21 cellular contexts compared by ENCODE assay signal in genomic region chr12:122306407-122306806, GRCh38. TPM values are rescaled to one million over a fixed set of nuclear protein-coding genes. Genes with fewer than 3 reads are reported as not detected.
DNase-seq lines count a peak whose midpoint lies in the region; ATAC-seq and TF ChIP-seq lines count a peak whose summit lies in the region.
"Had no signal": no experiment of that assay in that cellular context is flagged by ENCODE, and none has a peak within 500 bp of the region (broad histone marks: within the 10 kb centered on the region; RNA-seq: fewer than 3 reads in every experiment).

No MANE protein-coding gene starts in this region.

- DNase-seq in activated T-cell treated with anti-CD3 and anti-CD28 coated beads, Interleukin-2, amount 50 U/mL, for 24 hours, result no peak
- no peak for DNase-seq in activated T-cell treated with anti-CD3 and anti-CD28 coated beads, Interleukin-2, amount 50 U/mL, for 72 hours
- DNase-seq in NT2/D1 (ENCODE audit: low read depth, low spot score) (peak; percentile 36), endodermal cell (peak; percentile 83), type B pancreatic cell (ENCODE audit: extremely low spot score, unreplicated experiment) (no peak), sciatic nerve (ENCODE audit: low spot score) (no peak)
- DNase-seq in naive thymus-derived CD4-positive, alpha-beta T cell, result no peak
- DNase-seq: ACHN; COR-L47; HCEC 1CT; IMR-90; mammary epithelial cell; NCI-H1694 treated with DMSO at 0.1 percent for 48 hours; Peyer's patch; right cardiac atrium; stimulated activated CD4-positive, alpha-beta T cell treated with anti-CD3 and anti-CD28 coated beads, Interleukin-2, amount 100 ng/mL, for 48 hours; T-cell had no signal

- no peak overlapping the region for H3K9ac ChIP-seq in NT2/D1 (ENCODE audit: insufficient read length, low read depth)
- no peak overlapping the region for H3K9ac ChIP-seq in endodermal cell (ENCODE audit: extremely low read depth, low read length, poor library complexity, severe bottlenecking)

- CTCF ChIA-PET in naive thymus-derived CD4-positive, alpha-beta T cell (lab: Charles Lee), result interaction anchor here (1.1 kb wide), 1 partner anchor 9 kb away, joined by 3 read pairs; no protein-coding TSS in a partner anchor

- WGBS in endodermal cell (ENCODE audit: insufficient coverage in 1 of 2, insufficient read length in 1 of 2), 2 experiments, result 78 to 80% methylated on average over 4 of the region's 4 CpGs

- H3K4me3 ChIP-seq in NT2/D1 (ENCODE audit: insufficient read length, low read depth) (no peak overlapping the region), endodermal cell (ENCODE audit: low read length) (no peak overlapping the region)
- no peak overlapping the region for H3K4me3 ChIP-seq in naive thymus-derived CD4-positive, alpha-beta T cell (ENCODE audit: low read length)
- H3K4me3 ChIP-seq: Peyer's patch had no signal

- ATAC-seq in activated T-cell treated with anti-CD3 and anti-CD28 coated beads, Interleukin-2, amount 50 U/mL, for 72 hours (replicated peaks in 1 of 2), result no peak
- ATAC-seq in sciatic nerve (no peak), HG03565 (IDR thresholded peaks at IDR 0.05; ENCODE audit: unreplicated experiment) (no peak)
- ATAC-seq in naive thymus-derived CD4-positive, alpha-beta T cell, result no peak
- ATAC-seq: activated CD4-positive, CD25-positive, alpha-beta regulatory T cell treated with anti-CD3 and anti-CD28 coated beads, Interleukin-2, amount 50 U/mL, for 24 hours; right cardiac atrium; T-cell had no signal

- peak overlapping the region; percentile 24 for H3K27ac Mint-ChIP-seq in activated T-cell treated with anti-CD3 and anti-CD28 coated beads, Interleukin-2, amount 50 U/mL, for 24 hours
- H3K27ac Mint-ChIP-seq in activated T-cell treated with anti-CD3 and anti-CD28 coated beads, Interleukin-2, amount 50 U/mL, for 72 hours, result no peak overlapping the region
- peak overlapping the region; percentile 18 for H3K27ac Mint-ChIP-seq in endodermal cell
- no peak overlapping the region for H3K27ac Mint-ChIP-seq in type B pancreatic cell
- no peak overlapping the region for H3K27ac Mint-ChIP-seq in naive thymus-derived CD4-positive, alpha-beta T cell
- H3K27ac Mint-ChIP-seq: activated naive CD8-positive, alpha-beta T cell; nephron; T-cell had no signal

- H3K4me1 ChIP-seq in NT2/D1 (ENCODE audit: insufficient read depth, insufficient read length), result no peaks in the 10 kb centered on the region
- no peaks in the 10 kb centered on the region for H3K4me1 ChIP-seq in endodermal cell (ENCODE audit: control insufficient read depth, insufficient read depth, low read length)
- no peaks in the 10 kb centered on the region for H3K4me1 ChIP-seq in naive thymus-derived CD4-positive, alpha-beta T cell (ENCODE audit: control insufficient read depth in 2 of 2, insufficient read depth in 2 of 2, low read length in 2 of 2)
- H3K4me1 ChIP-seq: Peyer's patch had no signal

- H3K9me3 Mint-ChIP-seq in activated T-cell treated with anti-CD3 and anti-CD28 coated beads, Interleukin-2, amount 50 U/mL, for 24 hours, result no peaks in the 10 kb centered on the region
- no peaks in the 10 kb centered on the region for H3K9me3 Mint-ChIP-seq in activated T-cell treated with anti-CD3 and anti-CD28 coated beads, Interleukin-2, amount 50 U/mL, for 72 hours
- no peaks in the 10 kb centered on the region for H3K9me3 Mint-ChIP-seq in endodermal cell
- no peaks in the 10 kb centered on the region for H3K9me3 Mint-ChIP-seq in type B pancreatic cell
- H3K9me3 Mint-ChIP-seq in naive thymus-derived CD4-positive, alpha-beta T cell, result no peaks in the 10 kb centered on the region
- H3K9me3 Mint-ChIP-seq: nephron, T-cell had no signal

- H3K36me3 ChIP-seq in NT2/D1 (ENCODE audit: insufficient read depth, insufficient read length, low read length) (peaks cover 30% of the 10 kb centered on the region), endodermal cell (ENCODE audit: control insufficient read depth, insufficient read depth, low read length) (peaks cover 65% of the 10 kb centered on the region)
- H3K36me3 ChIP-seq in naive thymus-derived CD4-positive, alpha-beta T cell (ENCODE audit: control insufficient read depth in 2 of 3, insufficient read depth in 3 of 3, low read length in 3 of 3), result peaks cover 3 to 30% (median 9%) of the 10 kb centered on the region in 3 experiments

- H3K36me3 Mint-ChIP-seq in activated T-cell treated with anti-CD3 and anti-CD28 coated beads, Interleukin-2, amount 50 U/mL, for 24 hours (ENCODE audit: low read depth), result peaks cover 79% of the 10 kb centered on the region
- peaks cover 3 to 6% of the 10 kb centered on the region in 2 donors for H3K36me3 Mint-ChIP-seq in activated T-cell treated with anti-CD3 and anti-CD28 coated beads, Interleukin-2, amount 50 U/mL, for 72 hours (ENCODE audit: insufficient read depth in 2 of 2)
- peaks cover 31% of the 10 kb centered on the region for H3K36me3 Mint-ChIP-seq in endodermal cell (ENCODE audit: low read depth)
- H3K36me3 Mint-ChIP-seq in type B pancreatic cell, result peaks cover 4% of the 10 kb centered on the region
- H3K36me3 Mint-ChIP-seq in naive thymus-derived CD4-positive, alpha-beta T cell, result peaks cover 5 to 44% (median 13%) of the 10 kb centered on the region in 5 donors

- POLR2A ChIA-PET in naive thymus-derived CD4-positive, alpha-beta T cell (lab: Charles Lee), result no interaction called here

- no peaks in the 10 kb centered on the region for H3K27me3 Mint-ChIP-seq in activated T-cell treated with anti-CD3 and anti-CD28 coated beads, Interleukin-2, amount 50 U/mL, for 24 hours
- no peaks in the 10 kb centered on the region for H3K27me3 Mint-ChIP-seq in activated T-cell treated with anti-CD3 and anti-CD28 coated beads, Interleukin-2, amount 50 U/mL, for 72 hours (ENCODE audit: low read depth)
- H3K27me3 Mint-ChIP-seq in endodermal cell (ENCODE audit: insufficient read depth), result no peaks in the 10 kb centered on the region
- H3K27me3 Mint-ChIP-seq in type B pancreatic cell, result no peaks in the 10 kb centered on the region
- no peaks in the 10 kb centered on the region for H3K27me3 Mint-ChIP-seq in naive thymus-derived CD4-positive, alpha-beta T cell
- H3K27me3 Mint-ChIP-seq: activated naive CD8-positive, alpha-beta T cell; T-cell had no signal

- peak; percentile 78 for TF ChIP-seq CTCF in endodermal cell (conservative IDR thresholded peaks at IDR 0.05)
- peak; percentile 39 for TF ChIP-seq CTCF in type B pancreatic cell (conservative IDR thresholded peaks at IDR 0.05)

- H3K27me3 ChIP-seq in NT2/D1 (ENCODE audit: insufficient read depth, insufficient read length) (no peaks in the 10 kb centered on the region), endodermal cell (ENCODE audit: control insufficient read depth, insufficient read depth, low read length, poor library complexity, severe bottlenecking) (no peaks in the 10 kb centered on the region)
- H3K27me3 ChIP-seq in naive thymus-derived CD4-positive, alpha-beta T cell (ENCODE audit: control insufficient read depth in 2 of 2, insufficient read depth in 2 of 2, low read length in 2 of 2), result no peaks in the 10 kb centered on the region
- H3K27me3 ChIP-seq: Peyer's patch had no signal

- H3K4me3 Mint-ChIP-seq in activated T-cell treated with anti-CD3 and anti-CD28 coated beads, Interleukin-2, amount 50 U/mL, for 24 hours, result no peak overlapping the region
- H3K4me3 Mint-ChIP-seq in activated T-cell treated with anti-CD3 and anti-CD28 coated beads, Interleukin-2, amount 50 U/mL, for 72 hours, result no peak overlapping the region
- H3K4me3 Mint-ChIP-seq in endodermal cell (no peak overlapping the region), type B pancreatic cell (no peak overlapping the region)
- no peak overlapping the region for H3K4me3 Mint-ChIP-seq in naive thymus-derived CD4-positive, alpha-beta T cell
- H3K4me3 Mint-ChIP-seq: activated naive CD8-positive, alpha-beta T cell; nephron; T-cell had no signal

- no peaks in the 10 kb centered on the region for H3K9me3 ChIP-seq in NT2/D1 (ENCODE audit: insufficient read depth, low read length)
- H3K9me3 ChIP-seq in endodermal cell (ENCODE audit: control insufficient read depth, low read length), result no peaks in the 10 kb centered on the region
- H3K9me3 ChIP-seq in naive thymus-derived CD4-positive, alpha-beta T cell (ENCODE audit: control insufficient read depth in 2 of 3, low read length in 3 of 3), result no peaks in the 10 kb centered on the region
- H3K9me3 ChIP-seq: Peyer's patch had no signal

- no peak overlapping the region for H3K27ac ChIP-seq in endodermal cell (ENCODE audit: low read depth, low read length)
- H3K27ac ChIP-seq in naive thymus-derived CD4-positive, alpha-beta T cell (ENCODE audit: low read depth, low read length), result no peak overlapping the region
- H3K27ac ChIP-seq: Peyer's patch had no signal

- H3K4me1 Mint-ChIP-seq in activated T-cell treated with anti-CD3 and anti-CD28 coated beads, Interleukin-2, amount 50 U/mL, for 24 hours (ENCODE audit: low read depth), result no peaks in the 10 kb centered on the region
- no peaks in the 10 kb centered on the region for H3K4me1 Mint-ChIP-seq in activated T-cell treated with anti-CD3 and anti-CD28 coated beads, Interleukin-2, amount 50 U/mL, for 72 hours (ENCODE audit: low read depth)
- H3K4me1 Mint-ChIP-seq in endodermal cell (no peaks in the 10 kb centered on the region), type B pancreatic cell (ENCODE audit: unreplicated experiment) (no peaks in the 10 kb centered on the region)
- H3K4me1 Mint-ChIP-seq in naive thymus-derived CD4-positive, alpha-beta T cell, result peaks cover 0 to 2% (median 0%) of the 10 kb centered on the region in 7 donors
- H3K4me1 Mint-ChIP-seq: nephron, T-cell had no signal

- intact Hi-C loops in sciatic nerve (cut with DNase I), result no loop called here
- intact Hi-C loops in naive thymus-derived CD4-positive, alpha-beta T cell (cut with micrococcal nuclease), result loop anchor here in 1 of 2 donors (1.0 kb wide), 1 partner anchor 50 kb away; no protein-coding TSS in a partner anchor

RNA-seq across cellular contexts. Expression of gene VPS33A, which starts 40.1 kb away (rescaled TPM):
- 10 to 100 TPM; 23.5 to 24.1 TPM for total RNA-seq in activated T-cell treated with anti-CD3 and anti-CD28 coated beads, Interleukin-2, amount 50 U/mL, for 72 hours
- total RNA-seq in endodermal cell (10 to 100 TPM; 50.6 to 52.8 TPM), type B pancreatic cell (ENCODE audit: low replicate concordance) (33.0 and 34.7 TPM in 2 replicates), sciatic nerve (16.5 TPM)
- 29.3 TPM for polyA plus RNA-seq in endodermal cell (2013, experiment 1 of 2)
- 26.8 TPM for polyA plus RNA-seq in endodermal cell (2013, experiment 2 of 2)
- 10 to 100 TPM; 19.9 to 34.5 (median 31.4) TPM for total RNA-seq in naive thymus-derived CD4-positive, alpha-beta T cell
- polyA plus RNA-seq in naive thymus-derived CD4-positive, alpha-beta T cell, result 10 to 100 TPM; 18.0 to 28.3 TPM

Comparison
In these comparisons a context has a peak if more than half of its experiments do, and no peak if none do; other contexts are left out.
1. H3K27ac Mint-ChIP-seq: peak in activated T-cell treated with anti-CD3 and anti-CD28 coated beads, Interleukin-2, amount 50 U/mL, for 24 hours (single experiment) and endodermal cell (single experiment); none in activated T-cell treated with anti-CD3 and anti-CD28 coated beads, Interleukin-2, amount 50 U/mL, for 72 hours (single experiment), type B pancreatic cell (single experiment) and naive thymus-derived CD4-positive, alpha-beta T cell (0 of 9).
2. DNase-seq: peak in NT2/D1 (single experiment) and endodermal cell (single experiment); none in activated T-cell treated with anti-CD3 and anti-CD28 coated beads, Interleukin-2, amount 50 U/mL, for 24 hours (single experiment), activated T-cell treated with anti-CD3 and anti-CD28 coated beads, Interleukin-2, amount 50 U/mL, for 72 hours (0 of 2), type B pancreatic cell (single experiment), sciatic nerve (single experiment) and naive thymus-derived CD4-positive, alpha-beta T cell (0 of 9).